24 cellular contexts compared by ENCODE assay signal in genomic region chr14:91307046-91307445, GRCh38.
DNase-seq lines count a peak whose midpoint lies in the region; ATAC-seq and TF ChIP-seq lines count a peak whose summit lies in the region.
"Had no signal": no experiment of that assay in that cellular context is flagged by ENCODE, and none has a peak within 500 bp of the region (broad histone marks: within the 10 kb centered on the region; RNA-seq: fewer than 3 reads in every experiment).

No MANE protein-coding gene starts in this region.

- no peak for ATAC-seq in activated CD8-positive, alpha-beta T cell treated with anti-CD3 and anti-CD28 coated beads for 36 hours
- ATAC-seq in activated CD8-positive, alpha-beta T cell treated with anti-CD3 and anti-CD28 coated beads, Interleukin-2, amount 10 ng/mL, durations not matched to agents 7 days and 5 days = no peak
- no peak for ATAC-seq in effector memory CD8-positive, alpha-beta T cell (replicated peaks)
- no peak for ATAC-seq in natural killer cell treated with Interleukin-12 subunit alpha and Interleukin-12 subunit beta and Interleukin-15 and Interleukin-18, amount 100 ng/mL, for 72 hours
- ATAC-seq in GM21576 (IDR thresholded peaks at IDR 0.05; ENCODE audit: unreplicated experiment) = no peak
- ATAC-seq: body of pancreas, K562 had no signal

- CTCF ChIA-PET in activated CD8-positive, alpha-beta T cell treated with anti-CD3 and anti-CD28 coated beads for 36 hours (lab: Charles Lee) = interaction anchor here (2.0 kb wide), 1 partner anchor 16 kb away, joined by 6 read pairs; no protein-coding TSS in a partner anchor
- CTCF ChIA-PET in activated CD8-positive, alpha-beta T cell treated with anti-CD3 and anti-CD28 coated beads, Interleukin-2, amount 10 ng/mL, durations not matched to agents 7 days and 5 days (lab: Charles Lee) = no interaction called here

- H3K9ac ChIP-seq in HUES48 (ENCODE audit: low read depth, low read length) = no peak overlapping the region
- H3K9ac ChIP-seq: GM23248, neural progenitor cell had no signal

- peak overlapping the region; percentile 85 for H3K27ac ChIP-seq in HUES48 (ENCODE audit: low read depth, low read length)
- H3K27ac ChIP-seq: adrenal gland, body of pancreas, GM23248, neural progenitor cell, skin epidermis, thyroid gland, vagina, WERI-Rb-1 had no signal

- H3K9me3 ChIP-seq in HUES48 (ENCODE audit: control insufficient read depth, insufficient read depth, low read length) = no peaks in the 10 kb centered on the region
- H3K9me3 ChIP-seq: adrenal gland, body of pancreas, thyroid gland, vagina had no signal

- H3K36me3 ChIP-seq in HUES48 (ENCODE audit: control insufficient read depth, insufficient read depth, low read length) = peaks cover 65% of the 10 kb centered on the region
- H3K36me3 ChIP-seq: neural progenitor cell, thyroid gland had no signal

- peaks cover 67% of the 10 kb centered on the region for H3K36me3 Mint-ChIP-seq in activated CD8-positive, alpha-beta T cell treated with anti-CD3 and anti-CD28 coated beads for 36 hours (ENCODE audit: low read depth)
- H3K36me3 Mint-ChIP-seq in activated CD8-positive, alpha-beta T cell treated with anti-CD3 and anti-CD28 coated beads, Interleukin-2, amount 10 ng/mL, durations not matched to agents 7 days and 5 days (ENCODE audit: low read depth) = peaks cover 91% of the 10 kb centered on the region
- peaks cover 99% of the 10 kb centered on the region for H3K36me3 Mint-ChIP-seq in effector memory CD8-positive, alpha-beta T cell (ENCODE audit: insufficient read depth)
- H3K36me3 Mint-ChIP-seq in natural killer cell treated with Interleukin-12 subunit alpha and Interleukin-12 subunit beta and Interleukin-15 and Interleukin-18, amount 100 ng/mL, for 72 hours = peaks cover 12% of the 10 kb centered on the region

- H3K4me1 Mint-ChIP-seq in activated CD8-positive, alpha-beta T cell treated with anti-CD3 and anti-CD28 coated beads for 36 hours (ENCODE audit: low read depth) = peaks cover 62% of the 10 kb centered on the region
- peaks cover 32% of the 10 kb centered on the region for H3K4me1 Mint-ChIP-seq in activated CD8-positive, alpha-beta T cell treated with anti-CD3 and anti-CD28 coated beads, Interleukin-2, amount 10 ng/mL, durations not matched to agents 7 days and 5 days (ENCODE audit: low read depth)
- peaks cover 32 to 38% of the 10 kb centered on the region in 2 donors for H3K4me1 Mint-ChIP-seq in effector memory CD8-positive, alpha-beta T cell (ENCODE audit: low read depth in 2 of 2)
- peaks cover 32 to 34% of the 10 kb centered on the region in 2 donors for H3K4me1 Mint-ChIP-seq in natural killer cell treated with Interleukin-12 subunit alpha and Interleukin-12 subunit beta and Interleukin-15 and Interleukin-18, amount 100 ng/mL, for 72 hours (ENCODE audit: low read depth in 2 of 2)
- H3K4me1 Mint-ChIP-seq: neural progenitor cell had no signal

- peak overlapping the region; percentile 77 for H3K27ac Mint-ChIP-seq in activated CD8-positive, alpha-beta T cell treated with anti-CD3 and anti-CD28 coated beads for 36 hours
- H3K27ac Mint-ChIP-seq in activated CD8-positive, alpha-beta T cell treated with anti-CD3 and anti-CD28 coated beads, Interleukin-2, amount 10 ng/mL, durations not matched to agents 7 days and 5 days = no peak overlapping the region
- peak overlapping the region; percentile 70 to 73 for H3K27ac Mint-ChIP-seq in effector memory CD8-positive, alpha-beta T cell
- peak overlapping the region; percentile 37 to 80 for H3K27ac Mint-ChIP-seq in natural killer cell treated with Interleukin-12 subunit alpha and Interleukin-12 subunit beta and Interleukin-15 and Interleukin-18, amount 100 ng/mL, for 72 hours
- H3K27ac Mint-ChIP-seq: activated CD4-positive, alpha-beta T cell treated with anti-CD3 and anti-CD28 coated beads, Interleukin-2, amount 10 ng/mL, durations not matched to agents 7 days and 5 days; neural progenitor cell had no signal

- POLR2A ChIA-PET in activated CD8-positive, alpha-beta T cell treated with anti-CD3 and anti-CD28 coated beads for 36 hours (lab: Charles Lee) = no interaction called here
- POLR2A ChIA-PET in activated CD8-positive, alpha-beta T cell treated with anti-CD3 and anti-CD28 coated beads, Interleukin-2, amount 10 ng/mL, durations not matched to agents 7 days and 5 days (lab: Charles Lee) = no interaction called here

- H3K4me3 Mint-ChIP-seq in activated CD8-positive, alpha-beta T cell treated with anti-CD3 and anti-CD28 coated beads for 36 hours = no peak overlapping the region
- no peak overlapping the region for H3K4me3 Mint-ChIP-seq in activated CD8-positive, alpha-beta T cell treated with anti-CD3 and anti-CD28 coated beads, Interleukin-2, amount 10 ng/mL, durations not matched to agents 7 days and 5 days
- H3K4me3 Mint-ChIP-seq in effector memory CD8-positive, alpha-beta T cell = peak overlapping the region in 1 of 2 donors; percentile 5
- no peak overlapping the region for H3K4me3 Mint-ChIP-seq in natural killer cell treated with Interleukin-12 subunit alpha and Interleukin-12 subunit beta and Interleukin-15 and Interleukin-18, amount 100 ng/mL, for 72 hours
- H3K4me3 Mint-ChIP-seq: activated CD4-positive, alpha-beta T cell treated with anti-CD3 and anti-CD28 coated beads, Interleukin-2, amount 10 ng/mL, durations not matched to agents 7 days and 5 days; neural progenitor cell had no signal

- H3K4me1 ChIP-seq in HUES48 (ENCODE audit: control insufficient read depth, insufficient read depth, low read length) = peaks cover 35% of the 10 kb centered on the region
- H3K4me1 ChIP-seq: adrenal gland, body of pancreas, thyroid gland had no signal

- H3K4me3 ChIP-seq in HUES48 (ENCODE audit: low read depth, low read length) = no peak overlapping the region
- H3K4me3 ChIP-seq: adrenal gland, body of pancreas, GM23248, K562, neural progenitor cell, skin epidermis, thyroid gland, vagina had no signal

- H3K9me3 Mint-ChIP-seq in activated CD8-positive, alpha-beta T cell treated with anti-CD3 and anti-CD28 coated beads for 36 hours = no peaks in the 10 kb centered on the region
- H3K9me3 Mint-ChIP-seq in activated CD8-positive, alpha-beta T cell treated with anti-CD3 and anti-CD28 coated beads, Interleukin-2, amount 10 ng/mL, durations not matched to agents 7 days and 5 days (ENCODE audit: insufficient read depth) = no peaks in the 10 kb centered on the region
- H3K9me3 Mint-ChIP-seq in effector memory CD8-positive, alpha-beta T cell = no peaks in the 10 kb centered on the region
- no peaks in the 10 kb centered on the region for H3K9me3 Mint-ChIP-seq in natural killer cell treated with Interleukin-12 subunit alpha and Interleukin-12 subunit beta and Interleukin-15 and Interleukin-18, amount 100 ng/mL, for 72 hours
- H3K9me3 Mint-ChIP-seq: activated CD4-positive, alpha-beta T cell treated with anti-CD3 and anti-CD28 coated beads, Interleukin-2, amount 10 ng/mL, durations not matched to agents 7 days and 5 days; neural progenitor cell had no signal

- no peaks in the 10 kb centered on the region for H3K27me3 ChIP-seq in HUES48 (ENCODE audit: control insufficient read depth, insufficient read depth, low read length)
- H3K27me3 ChIP-seq: adrenal gland, body of pancreas, neural progenitor cell, thyroid gland, vagina had no signal

- no peak for DNase-seq in activated CD8-positive, alpha-beta T cell treated with anti-CD3 and anti-CD28 coated beads for 36 hours
- DNase-seq in activated CD8-positive, alpha-beta T cell treated with anti-CD3 and anti-CD28 coated beads, Interleukin-2, amount 10 ng/mL, durations not matched to agents 7 days and 5 days = no peak
- DNase-seq in effector memory CD8-positive, alpha-beta T cell = no peak
- DNase-seq in natural killer cell treated with Interleukin-12 subunit alpha and Interleukin-12 subunit beta and Interleukin-15 and Interleukin-18, amount 100 ng/mL, for 72 hours (ENCODE audit: low spot score) = no peak
- DNase-seq in amygdala (lab: John Stamatoyannopoulos, UW) (no peak), cerebellum (ENCODE audit: low spot score) (no peak)
- DNase-seq: activated CD4-positive, alpha-beta T cell treated with anti-CD3 and anti-CD28 coated beads, Interleukin-2, amount 10 ng/mL, durations not matched to agents 7 days and 5 days; adrenal gland; body of pancreas; GM23248; NCI-H1048; NCI-H1694; NCI-H446 treated with DMSO at 0.1 percent for 48 hours; NCI-H82; SIG-M5; T1000; thyroid gland; WERI-Rb-1 had no signal

- H3K27me3 Mint-ChIP-seq in activated CD8-positive, alpha-beta T cell treated with anti-CD3 and anti-CD28 coated beads for 36 hours = no peaks in the 10 kb centered on the region
- no peaks in the 10 kb centered on the region for H3K27me3 Mint-ChIP-seq in activated CD8-positive, alpha-beta T cell treated with anti-CD3 and anti-CD28 coated beads, Interleukin-2, amount 10 ng/mL, durations not matched to agents 7 days and 5 days (ENCODE audit: low read depth)
- no peaks in the 10 kb centered on the region for H3K27me3 Mint-ChIP-seq in effector memory CD8-positive, alpha-beta T cell
- H3K27me3 Mint-ChIP-seq in natural killer cell treated with Interleukin-12 subunit alpha and Interleukin-12 subunit beta and Interleukin-15 and Interleukin-18, amount 100 ng/mL, for 72 hours = no peaks in the 10 kb centered on the region
- H3K27me3 Mint-ChIP-seq: activated CD4-positive, alpha-beta T cell treated with anti-CD3 and anti-CD28 coated beads, Interleukin-2, amount 10 ng/mL, durations not matched to agents 7 days and 5 days had no signal

- no peak for TF ChIP-seq CTCF in activated CD8-positive, alpha-beta T cell treated with anti-CD3 and anti-CD28 coated beads for 36 hours (IDR thresholded peaks at IDR 0.05)

- intact Hi-C loops in activated CD8-positive, alpha-beta T cell treated with anti-CD3 and anti-CD28 coated beads for 36 hours (cut with micrococcal nuclease) = no loop called here
